1 cellular context compared by ENCODE assay signal in genomic region chr2:69774984-69775982, GRCh38.
TF ChIP-seq lines count a peak whose summit lies in the region.

No MANE protein-coding gene starts in this region.

TF ChIP-seq in liver, 16 proteins besides CTCF, POLR2A, EP300 and RAD21 (continued from another document):
- TF ChIP-seq MAX (IDR thresholded peaks at IDR 0.05) (no peak), FOXA1 (IDR thresholded peaks at IDR 0.05) (no peak), NR2F2 (IDR thresholded peaks at IDR 0.05) (no peak), EGR1 (IDR thresholded peaks at IDR 0.05; ENCODE audit: low read depth in 2 of 2) (no peak)
